In the genomic region with DNA sequence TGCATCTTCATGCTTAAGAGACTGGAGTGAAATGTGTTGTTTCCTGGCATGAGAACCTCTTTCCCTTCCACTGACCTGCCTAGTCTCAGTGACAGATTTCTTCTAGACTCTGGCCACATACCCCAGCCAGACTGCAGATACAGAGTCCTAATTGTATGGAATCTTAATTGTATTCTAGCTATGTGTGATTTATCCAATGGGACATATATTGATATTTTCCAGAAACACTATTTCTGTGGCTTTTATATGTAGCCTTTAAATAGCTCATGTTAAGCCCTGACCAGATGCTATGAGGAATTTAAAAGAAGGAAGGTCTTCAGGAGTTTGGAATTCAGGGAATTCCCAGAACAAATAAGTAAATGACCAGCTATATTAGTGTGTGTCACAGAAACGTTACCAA, we compare ENCODE assay signal across 1 cellular context.
TF ChIP-seq lines count a peak whose summit lies in the region.

No MANE protein-coding gene starts in this region.

TF ChIP-seq in SK-N-SH, 30 proteins besides CTCF, POLR2A, EP300 and RAD21 (continued from another document):
- TF ChIP-seq, protein P1, sequence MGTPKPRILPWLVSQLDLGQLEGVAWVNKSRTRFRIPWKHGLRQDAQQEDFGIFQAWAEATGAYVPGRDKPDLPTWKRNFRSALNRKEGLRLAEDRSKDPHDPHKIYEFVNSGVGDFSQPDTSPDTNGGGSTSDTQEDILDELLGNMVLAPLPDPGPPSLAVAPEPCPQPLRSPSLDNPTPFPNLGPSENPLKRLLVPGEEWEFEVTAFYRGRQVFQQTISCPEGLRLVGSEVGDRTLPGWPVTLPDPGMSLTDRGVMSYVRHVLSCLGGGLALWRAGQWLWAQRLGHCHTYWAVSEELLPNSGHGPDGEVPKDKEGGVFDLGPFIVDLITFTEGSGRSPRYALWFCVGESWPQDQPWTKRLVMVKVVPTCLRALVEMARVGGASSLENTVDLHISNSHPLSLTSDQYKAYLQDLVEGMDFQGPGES (IDR thresholded peaks at IDR 0.05; ENCODE audit: low read depth, low read length), result no peak
- TF ChIP-seq, protein P2, sequence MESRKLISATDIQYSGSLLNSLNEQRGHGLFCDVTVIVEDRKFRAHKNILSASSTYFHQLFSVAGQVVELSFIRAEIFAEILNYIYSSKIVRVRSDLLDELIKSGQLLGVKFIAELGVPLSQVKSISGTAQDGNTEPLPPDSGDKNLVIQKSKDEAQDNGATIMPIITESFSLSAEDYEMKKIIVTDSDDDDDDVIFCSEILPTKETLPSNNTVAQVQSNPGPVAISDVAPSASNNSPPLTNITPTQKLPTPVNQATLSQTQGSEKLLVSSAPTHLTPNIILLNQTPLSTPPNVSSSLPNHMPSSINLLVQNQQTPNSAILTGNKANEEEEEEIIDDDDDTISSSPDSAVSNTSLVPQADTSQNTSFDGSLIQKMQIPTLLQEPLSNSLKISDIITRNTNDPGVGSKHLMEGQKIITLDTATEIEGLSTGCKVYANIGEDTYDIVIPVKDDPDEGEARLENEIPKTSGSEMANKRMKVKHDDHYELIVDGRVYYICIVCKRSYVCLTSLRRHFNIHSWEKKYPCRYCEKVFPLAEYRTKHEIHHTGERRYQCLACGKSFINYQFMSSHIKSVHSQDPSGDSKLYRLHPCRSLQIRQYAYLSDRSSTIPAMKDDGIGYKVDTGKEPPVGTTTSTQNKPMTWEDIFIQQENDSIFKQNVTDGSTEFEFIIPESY (IDR thresholded peaks at IDR 0.05; ENCODE audit: borderline replicate concordance, low read depth), result no peak
- TF ChIP-seq TEAD4 (IDR thresholded peaks at IDR 0.05; ENCODE audit: borderline replicate concordance, insufficient read depth) (peak; percentile 66; the same call in 1 of the 2 replicates), SIN3A (IDR thresholded peaks at IDR 0.05; ENCODE audit: borderline replicate concordance, low read depth, low read length) (no peak), FOSL2 (IDR thresholded peaks at IDR 0.05; ENCODE audit: borderline replicate concordance, low read depth) (no peak), ELF1 (IDR thresholded peaks at IDR 0.05) (no peak), POLR2AphosphoS5 (IDR thresholded peaks at IDR 0.05; ENCODE audit: low read depth, low read length) (0 out of 2 replicates have a peak, but pooled peaks have one; percentile 16), MEF2A (IDR thresholded peaks at IDR 0.05; ENCODE audit: borderline replicate concordance, low read depth) (peak; percentile 44; the same call in 1 of the 2 replicates), TAF1 (IDR thresholded peaks at IDR 0.05; ENCODE audit: borderline replicate concordance, low read depth, low read length) (no peak), FOXJ3 (CRISPR knock-in tag; IDR thresholded peaks at IDR 0.05) (no peak)
- TF ChIP-seq, protein P3, sequence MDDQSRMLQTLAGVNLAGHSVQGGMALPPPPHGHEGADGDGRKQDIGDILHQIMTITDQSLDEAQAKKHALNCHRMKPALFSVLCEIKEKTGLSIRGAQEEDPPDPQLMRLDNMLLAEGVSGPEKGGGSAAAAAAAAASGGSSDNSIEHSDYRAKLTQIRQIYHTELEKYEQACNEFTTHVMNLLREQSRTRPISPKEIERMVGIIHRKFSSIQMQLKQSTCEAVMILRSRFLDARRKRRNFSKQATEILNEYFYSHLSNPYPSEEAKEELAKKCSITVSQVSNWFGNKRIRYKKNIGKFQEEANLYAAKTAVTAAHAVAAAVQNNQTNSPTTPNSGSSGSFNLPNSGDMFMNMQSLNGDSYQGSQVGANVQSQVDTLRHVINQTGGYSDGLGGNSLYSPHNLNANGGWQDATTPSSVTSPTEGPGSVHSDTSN (IDR thresholded peaks at IDR 0.05), result peak; percentile 67
- TF ChIP-seq, protein P4, sequence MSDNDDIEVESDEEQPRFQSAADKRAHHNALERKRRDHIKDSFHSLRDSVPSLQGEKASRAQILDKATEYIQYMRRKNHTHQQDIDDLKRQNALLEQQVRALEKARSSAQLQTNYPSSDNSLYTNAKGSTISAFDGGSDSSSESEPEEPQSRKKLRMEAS (IDR thresholded peaks at IDR 0.05; ENCODE audit: low read depth), result no peak
- TF ChIP-seq, protein P5, sequence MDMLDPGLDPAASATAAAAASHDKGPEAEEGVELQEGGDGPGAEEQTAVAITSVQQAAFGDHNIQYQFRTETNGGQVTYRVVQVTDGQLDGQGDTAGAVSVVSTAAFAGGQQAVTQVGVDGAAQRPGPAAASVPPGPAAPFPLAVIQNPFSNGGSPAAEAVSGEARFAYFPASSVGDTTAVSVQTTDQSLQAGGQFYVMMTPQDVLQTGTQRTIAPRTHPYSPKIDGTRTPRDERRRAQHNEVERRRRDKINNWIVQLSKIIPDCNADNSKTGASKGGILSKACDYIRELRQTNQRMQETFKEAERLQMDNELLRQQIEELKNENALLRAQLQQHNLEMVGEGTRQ (IDR thresholded peaks at IDR 0.05; ENCODE audit: borderline replicate concordance, low read depth, low read length), result no peak
